In the genomic region with DNA sequence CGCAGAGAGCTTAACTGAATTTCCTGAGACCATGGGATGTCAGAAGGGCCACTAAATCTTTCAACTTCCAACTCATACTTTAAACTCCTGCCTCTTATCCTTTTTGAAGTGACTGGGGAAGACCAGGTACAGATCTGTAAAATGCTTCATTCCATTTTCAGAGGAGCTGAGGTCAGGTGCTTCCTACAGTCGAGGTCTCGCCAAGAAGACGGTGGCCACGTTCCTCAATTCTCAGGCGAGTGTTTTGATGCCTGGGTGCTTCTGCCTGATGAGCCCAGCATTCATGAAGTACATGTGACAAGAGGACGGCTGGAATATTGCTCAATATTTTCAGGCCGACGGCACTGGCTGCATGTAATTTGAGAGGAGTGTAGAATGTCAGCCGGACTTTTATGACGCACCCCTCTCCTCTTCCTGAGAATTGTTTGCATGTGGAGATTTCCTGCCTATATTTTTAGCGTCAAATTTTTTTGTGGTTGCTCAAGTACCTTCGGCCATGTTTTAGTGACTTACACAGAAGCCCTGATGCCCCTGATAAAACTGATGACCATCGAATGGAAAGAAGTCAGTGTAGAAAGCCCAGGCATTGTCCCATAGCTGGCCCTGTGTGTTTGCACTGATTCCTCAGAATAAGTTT, we compare ENCODE assay signal across 8 cellular contexts. TPM values are rescaled to one million over a fixed set of nuclear protein-coding genes. Genes with fewer than 3 reads are reported as not detected.
A peak's percentile ranks its signal among the peaks of the same experiment; 100 is the strongest.
DNase-seq lines count a peak whose midpoint lies in the region; ATAC-seq and TF ChIP-seq lines count a peak whose summit lies in the region.

No MANE protein-coding gene starts in this region.

- H2AFZ ChIP-seq in ACC112 (ENCODE audit: low read length, unreplicated experiment) (no peak overlapping the region), SK-N-SH (ENCODE audit: low read depth) (peak overlapping the region; percentile 2; the same call in 1 of the 2 replicates)

- H3K4me1 ChIP-seq in ACC112 (ENCODE audit: control insufficient read depth, insufficient read depth, low read length, unreplicated experiment) (peaks cover 78% of the 10 kb centered on the region), SK-N-SH (ENCODE audit: control insufficient read depth in 1 of 2, insufficient read depth in 2 of 2, low read depth in 1 of 2, low read length in 1 of 2) (peaks cover 2 to 35% of the 10 kb centered on the region in 2 experiments; a peak in 3 of 4 replicates)

- peaks cover 56% of the 10 kb centered on the region for H3F3A ChIP-seq in SK-N-SH (replicated peaks; ENCODE audit: insufficient read depth)

- POLR2A ChIA-PET in SK-N-SH (lab: Yijun Ruan, JAX): no interaction called here

- no peaks in the 10 kb centered on the region for H3K27me3 ChIP-seq in ACC112 (ENCODE audit: insufficient read depth, low read length)
- H3K27me3 ChIP-seq in SK-N-SH (ENCODE audit: insufficient read depth): no peaks in the 10 kb centered on the region

- H3K4me2 ChIP-seq in SK-N-SH: peak overlapping the region; percentile 54

- H3K36me3 ChIP-seq in ACC112 (ENCODE audit: insufficient read depth, low read length) (no peaks in the 10 kb centered on the region), SK-N-SH (replicated peaks in 1 of 2; ENCODE audit: control insufficient read depth in 1 of 2, insufficient read depth in 2 of 2, low read length in 1 of 2) (no peaks in the 10 kb centered on the region)

- 45% methylated on average over 14 of the region's 14 CpGs for WGBS in SK-N-SH (ENCODE audit: low lambda C conversion rate)

- H3K4me3 ChIP-seq in ACC112 (ENCODE audit: low read depth, low read length) (peak overlapping the region; percentile 48; the same call in 1 of the 2 replicates), SK-N-SH (ENCODE audit: low read depth in 2 of 2, low read length in 1 of 2) (no peak overlapping the region)

- DNase-seq in HCEC 1CT (peak; percentile 100), SK-N-SH (no peak), fibroblast of gingiva (ENCODE audit: low read depth) (peak; percentile 99), putamen (ENCODE audit: low spot score) (peak; percentile 34), NCI-H187 treated with DMSO at 0.1 percent for 48 hours (lab: John Stamatoyannopoulos, UW) (no peak)
- no peak for DNase-seq in activated naive CD4-positive, alpha-beta T cell (lab: John Stamatoyannopoulos, UW)

- TF ChIP-seq CTCF in SK-N-SH (IDR thresholded peaks at IDR 0.05): no peak

- peak overlapping the region; percentile 69 for H3K9ac ChIP-seq in SK-N-SH

- CTCF ChIA-PET in SK-N-SH (lab: Yijun Ruan, JAX): interaction anchor here (1.0 to 12.9 kb wide), 5 partner anchors 10 to 475 kb away, joined by 3 to 157 read pairs (median 5); no protein-coding TSS in a partner anchor

- H3K9me2 ChIP-seq in SK-N-SH: no peaks in the 10 kb centered on the region

- no peak for TF ChIP-seq RAD21 in SK-N-SH (IDR thresholded peaks at IDR 0.05; ENCODE audit: low read length)

- ATAC-seq in HG02588 (IDR thresholded peaks at IDR 0.05; ENCODE audit: unreplicated experiment): no peak

- H3K79me2 ChIP-seq in ACC112 (ENCODE audit: control insufficient read depth, insufficient read depth, low read length, unreplicated experiment) (no peaks in the 10 kb centered on the region), SK-N-SH (ENCODE audit: insufficient read depth) (no peaks in the 10 kb centered on the region)

- no peaks in the 10 kb centered on the region for H4K20me1 ChIP-seq in SK-N-SH (ENCODE audit: insufficient read depth)

- TF ChIP-seq EP300 in SK-N-SH (IDR thresholded peaks at IDR 0.05; ENCODE audit: borderline replicate concordance in 1 of 2, low read depth in 1 of 2, low read length in 1 of 2): peak in 1 of 2 experiments; percentile 72; a peak in 2 of 4 replicates

- H3K9me3 ChIP-seq in SK-N-SH: no peaks in the 10 kb centered on the region

- H3K27ac ChIP-seq in ACC112 (ENCODE audit: low read depth, low read length) (peak overlapping the region; percentile 99), SK-N-SH (ENCODE audit: low read depth in 2 of 2, low read length in 1 of 2) (peak overlapping the region; percentile 76 to 95; a peak in 3 of 4 replicates)

TF ChIP-seq in SK-N-SH, 30 proteins besides CTCF, POLR2A, EP300 and RAD21 (continues in another document):
- TF ChIP-seq JUND (IDR thresholded peaks at IDR 0.05): peak; percentile 72
- TF ChIP-seq, protein P1, sequence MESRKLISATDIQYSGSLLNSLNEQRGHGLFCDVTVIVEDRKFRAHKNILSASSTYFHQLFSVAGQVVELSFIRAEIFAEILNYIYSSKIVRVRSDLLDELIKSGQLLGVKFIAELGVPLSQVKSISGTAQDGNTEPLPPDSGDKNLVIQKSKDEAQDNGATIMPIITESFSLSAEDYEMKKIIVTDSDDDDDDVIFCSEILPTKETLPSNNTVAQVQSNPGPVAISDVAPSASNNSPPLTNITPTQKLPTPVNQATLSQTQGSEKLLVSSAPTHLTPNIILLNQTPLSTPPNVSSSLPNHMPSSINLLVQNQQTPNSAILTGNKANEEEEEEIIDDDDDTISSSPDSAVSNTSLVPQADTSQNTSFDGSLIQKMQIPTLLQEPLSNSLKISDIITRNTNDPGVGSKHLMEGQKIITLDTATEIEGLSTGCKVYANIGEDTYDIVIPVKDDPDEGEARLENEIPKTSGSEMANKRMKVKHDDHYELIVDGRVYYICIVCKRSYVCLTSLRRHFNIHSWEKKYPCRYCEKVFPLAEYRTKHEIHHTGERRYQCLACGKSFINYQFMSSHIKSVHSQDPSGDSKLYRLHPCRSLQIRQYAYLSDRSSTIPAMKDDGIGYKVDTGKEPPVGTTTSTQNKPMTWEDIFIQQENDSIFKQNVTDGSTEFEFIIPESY (IDR thresholded peaks at IDR 0.05; ENCODE audit: borderline replicate concordance, low read depth): 0 out of 2 replicates have a peak, but pooled peaks have one; percentile 23
- peak; percentile 86 for TF ChIP-seq MEF2A (IDR thresholded peaks at IDR 0.05; ENCODE audit: borderline replicate concordance, low read depth)
- peak; percentile 72; the same call in 1 of the 2 replicates for TF ChIP-seq FOSL2 (IDR thresholded peaks at IDR 0.05; ENCODE audit: borderline replicate concordance, low read depth)
- TF ChIP-seq CHD2 (IDR thresholded peaks at IDR 0.05; ENCODE audit: low read length, partially characterized antibody): no peak
- TF ChIP-seq, protein P2, sequence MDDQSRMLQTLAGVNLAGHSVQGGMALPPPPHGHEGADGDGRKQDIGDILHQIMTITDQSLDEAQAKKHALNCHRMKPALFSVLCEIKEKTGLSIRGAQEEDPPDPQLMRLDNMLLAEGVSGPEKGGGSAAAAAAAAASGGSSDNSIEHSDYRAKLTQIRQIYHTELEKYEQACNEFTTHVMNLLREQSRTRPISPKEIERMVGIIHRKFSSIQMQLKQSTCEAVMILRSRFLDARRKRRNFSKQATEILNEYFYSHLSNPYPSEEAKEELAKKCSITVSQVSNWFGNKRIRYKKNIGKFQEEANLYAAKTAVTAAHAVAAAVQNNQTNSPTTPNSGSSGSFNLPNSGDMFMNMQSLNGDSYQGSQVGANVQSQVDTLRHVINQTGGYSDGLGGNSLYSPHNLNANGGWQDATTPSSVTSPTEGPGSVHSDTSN (IDR thresholded peaks at IDR 0.05): peak; percentile 70
- TF ChIP-seq RXRA (IDR thresholded peaks at IDR 0.05; ENCODE audit: borderline replicate concordance, low read depth): peak; percentile 61; the same call in 1 of the 2 replicates
- TF ChIP-seq YY1 (IDR thresholded peaks at IDR 0.05; ENCODE audit: low read depth): peak; percentile 78
- TF ChIP-seq GABPA (IDR thresholded peaks at IDR 0.05; ENCODE audit: low read depth): no peak
- TF ChIP-seq, protein P3, sequence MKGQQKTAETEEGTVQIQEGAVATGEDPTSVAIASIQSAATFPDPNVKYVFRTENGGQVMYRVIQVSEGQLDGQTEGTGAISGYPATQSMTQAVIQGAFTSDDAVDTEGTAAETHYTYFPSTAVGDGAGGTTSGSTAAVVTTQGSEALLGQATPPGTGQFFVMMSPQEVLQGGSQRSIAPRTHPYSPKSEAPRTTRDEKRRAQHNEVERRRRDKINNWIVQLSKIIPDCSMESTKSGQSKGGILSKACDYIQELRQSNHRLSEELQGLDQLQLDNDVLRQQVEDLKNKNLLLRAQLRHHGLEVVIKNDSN (IDR thresholded peaks at IDR 0.05; ENCODE audit: borderline replicate concordance, low read depth): peak; percentile 41; the same call in 1 of the 2 replicates
- TF ChIP-seq TEAD4 (IDR thresholded peaks at IDR 0.05; ENCODE audit: borderline replicate concordance, insufficient read depth): peak; percentile 78
- peak; percentile 71 for TF ChIP-seq TCF12 (IDR thresholded peaks at IDR 0.05)
- TF ChIP-seq POLR2AphosphoS5 (IDR thresholded peaks at IDR 0.05; ENCODE audit: low read depth, low read length): peak; percentile 18; the same call in 1 of the 2 replicates
- TF ChIP-seq FOXM1 (IDR thresholded peaks at IDR 0.05; ENCODE audit: low read depth): no peak
- 0 out of 2 replicates have a peak, but pooled peaks have one; percentile 40 for TF ChIP-seq SIN3A (IDR thresholded peaks at IDR 0.05; ENCODE audit: borderline replicate concordance, low read depth, low read length)
- TF ChIP-seq, protein P4, sequence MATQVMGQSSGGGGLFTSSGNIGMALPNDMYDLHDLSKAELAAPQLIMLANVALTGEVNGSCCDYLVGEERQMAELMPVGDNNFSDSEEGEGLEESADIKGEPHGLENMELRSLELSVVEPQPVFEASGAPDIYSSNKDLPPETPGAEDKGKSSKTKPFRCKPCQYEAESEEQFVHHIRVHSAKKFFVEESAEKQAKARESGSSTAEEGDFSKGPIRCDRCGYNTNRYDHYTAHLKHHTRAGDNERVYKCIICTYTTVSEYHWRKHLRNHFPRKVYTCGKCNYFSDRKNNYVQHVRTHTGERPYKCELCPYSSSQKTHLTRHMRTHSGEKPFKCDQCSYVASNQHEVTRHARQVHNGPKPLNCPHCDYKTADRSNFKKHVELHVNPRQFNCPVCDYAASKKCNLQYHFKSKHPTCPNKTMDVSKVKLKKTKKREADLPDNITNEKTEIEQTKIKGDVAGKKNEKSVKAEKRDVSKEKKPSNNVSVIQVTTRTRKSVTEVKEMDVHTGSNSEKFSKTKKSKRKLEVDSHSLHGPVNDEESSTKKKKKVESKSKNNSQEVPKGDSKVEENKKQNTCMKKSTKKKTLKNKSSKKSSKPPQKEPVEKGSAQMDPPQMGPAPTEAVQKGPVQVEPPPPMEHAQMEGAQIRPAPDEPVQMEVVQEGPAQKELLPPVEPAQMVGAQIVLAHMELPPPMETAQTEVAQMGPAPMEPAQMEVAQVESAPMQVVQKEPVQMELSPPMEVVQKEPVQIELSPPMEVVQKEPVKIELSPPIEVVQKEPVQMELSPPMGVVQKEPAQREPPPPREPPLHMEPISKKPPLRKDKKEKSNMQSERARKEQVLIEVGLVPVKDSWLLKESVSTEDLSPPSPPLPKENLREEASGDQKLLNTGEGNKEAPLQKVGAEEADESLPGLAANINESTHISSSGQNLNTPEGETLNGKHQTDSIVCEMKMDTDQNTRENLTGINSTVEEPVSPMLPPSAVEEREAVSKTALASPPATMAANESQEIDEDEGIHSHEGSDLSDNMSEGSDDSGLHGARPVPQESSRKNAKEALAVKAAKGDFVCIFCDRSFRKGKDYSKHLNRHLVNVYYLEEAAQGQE (IDR thresholded peaks at IDR 0.05; ENCODE audit: low read depth, low read length): no peak

RNA-seq across cellular contexts. Expression of a gene that starts 38.8 kb away (rescaled TPM):
- 40.0 and 50.9 TPM in 2 replicates for polyA plus RNA-seq in SK-N-SH (2012; rRNA removed)
- polyA plus RNA-seq in SK-N-SH (2012; cell fraction: cytosol; rRNA removed): 49.0 and 49.6 TPM in 2 replicates
- polyA plus RNA-seq in SK-N-SH (2012; cell fraction: nucleus; rRNA removed): 14.3 and 23.7 TPM in 2 replicates

Comparison
In these comparisons a context has a peak if more than half of its experiments do, and no peak if none do; other contexts are left out.
1. DNase-seq: peak in HCEC 1CT (single experiment), fibroblast of gingiva (single experiment) and putamen (single experiment); none in SK-N-SH (single experiment), NCI-H187 treated with DMSO at 0.1 percent for 48 hours (single experiment) and activated naive CD4-positive, alpha-beta T cell (0 of 4).